19 cellular contexts compared by ENCODE assay signal in the genomic region with DNA sequence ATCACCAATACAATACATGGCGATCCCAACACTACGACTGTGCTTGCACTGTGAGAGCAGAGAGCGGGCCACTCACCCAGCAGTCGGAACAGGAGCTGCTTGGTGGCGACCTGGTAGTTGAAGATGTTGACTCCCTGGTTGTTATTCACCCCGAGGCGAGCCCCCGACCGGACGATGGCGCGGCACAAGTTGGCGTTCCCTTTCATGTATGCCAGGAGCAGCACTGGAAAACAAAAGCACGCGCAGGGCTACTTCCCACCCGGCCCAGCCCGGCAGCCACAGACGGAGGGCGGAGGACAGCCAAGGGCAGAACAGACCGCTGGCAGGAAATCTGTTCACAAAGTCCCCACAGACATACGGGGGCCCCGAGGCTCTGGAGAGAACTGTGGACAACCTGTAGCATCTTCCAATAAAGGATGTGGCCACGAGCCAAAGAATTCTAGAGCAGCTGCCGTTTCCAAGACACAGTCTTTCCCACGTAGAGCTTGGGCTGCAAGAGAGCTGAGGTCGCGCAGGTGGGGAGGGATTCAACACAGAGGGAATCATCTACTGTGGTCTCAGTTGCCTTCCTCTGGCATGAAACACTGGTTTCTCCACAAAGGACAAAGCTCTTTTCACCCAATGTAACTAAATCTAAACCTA. TPM values are rescaled to one million over a fixed set of nuclear protein-coding genes. Genes with fewer than 3 reads are reported as not detected.
DNase-seq lines count a peak whose midpoint lies in the region; ATAC-seq and TF ChIP-seq lines count a peak whose summit lies in the region.
"Had no signal": no experiment of that assay in that cellular context is flagged by ENCODE, and none has a peak within 500 bp of the region (broad histone marks: within the 10 kb centered on the region; RNA-seq: fewer than 3 reads in every experiment).

No MANE protein-coding gene starts in this region.

- DNase-seq in NCI-H1694 treated with DMSO at 0.1 percent for 48 hours (lab: John Stamatoyannopoulos, UW) (peak; percentile 4), NCI-H1694 (lab: John Stamatoyannopoulos, UW) (no peak), natural killer cell (no peak), NAMALWA (ENCODE audit: low spot score) (no peak), T-cell (no peak)
- peak; percentile 51 for DNase-seq in natural killer cell treated with Interleukin-12 subunit alpha and Interleukin-12 subunit beta and Interleukin-15 and Interleukin-18, amount 100 ng/mL, for 72 hours (ENCODE audit: low spot score)
- DNase-seq in naive thymus-derived CD8-positive, alpha-beta T cell: no peak
- DNase-seq: ACHN; CD8-positive, alpha-beta memory T cell; GDM1; Kasumi-1; NCI-H1417; NCI-H187 treated with DMSO at 0.1 percent for 48 hours; NCI-H2107; NCI-H2227 treated with DMSO at 0.1 percent for 48 hours; NCI-H510A treated with DMSO at 0.1 percent for 48 hours; NCI-H748 treated with DMSO at 0.1 percent for 48 hours had no signal

- H3K4me3 Mint-ChIP-seq in natural killer cell treated with Interleukin-12 subunit alpha and Interleukin-12 subunit beta and Interleukin-15 and Interleukin-18, amount 100 ng/mL, for 72 hours: no peak overlapping the region
- no peak overlapping the region for H3K4me3 Mint-ChIP-seq in natural killer cell
- no peak overlapping the region for H3K4me3 Mint-ChIP-seq in naive thymus-derived CD8-positive, alpha-beta T cell
- no peak overlapping the region for H3K4me3 Mint-ChIP-seq in T-cell
- H3K4me3 Mint-ChIP-seq: CD8-positive, alpha-beta memory T cell had no signal

- no peaks in the 10 kb centered on the region for H3K9me3 Mint-ChIP-seq in natural killer cell treated with Interleukin-12 subunit alpha and Interleukin-12 subunit beta and Interleukin-15 and Interleukin-18, amount 100 ng/mL, for 72 hours
- H3K9me3 Mint-ChIP-seq in natural killer cell: no peaks in the 10 kb centered on the region
- H3K9me3 Mint-ChIP-seq in naive thymus-derived CD8-positive, alpha-beta T cell: no peaks in the 10 kb centered on the region
- H3K9me3 Mint-ChIP-seq in T-cell: no peaks in the 10 kb centered on the region
- H3K9me3 Mint-ChIP-seq: CD8-positive, alpha-beta memory T cell had no signal

- H3K27ac Mint-ChIP-seq in natural killer cell treated with Interleukin-12 subunit alpha and Interleukin-12 subunit beta and Interleukin-15 and Interleukin-18, amount 100 ng/mL, for 72 hours: no peak overlapping the region
- H3K27ac Mint-ChIP-seq in natural killer cell (no peak overlapping the region), T-cell (no peak overlapping the region)
- peak overlapping the region in 7 of 10 donors; percentile 25 to 81 (median 62) for H3K27ac Mint-ChIP-seq in naive thymus-derived CD8-positive, alpha-beta T cell

- intact Hi-C loops in natural killer cell (cut with micrococcal nuclease): no loop called here

- POLR2A ChIA-PET in naive thymus-derived CD8-positive, alpha-beta T cell (lab: Charles Lee): interaction anchor here (1.7 to 3.0 kb wide), 2 partner anchors 8 to 27 kb away, joined by 4 to 23 read pairs; a partner anchor contains a TSS
- POLR2A ChIA-PET in T-cell (lab: Charles Lee): interaction anchor here in 1 of 2 donors (0.5 kb wide), 1 partner anchor 747 kb away, joined by 3 read pairs; no protein-coding TSS in a partner anchor

- H3K36me3 Mint-ChIP-seq in natural killer cell treated with Interleukin-12 subunit alpha and Interleukin-12 subunit beta and Interleukin-15 and Interleukin-18, amount 100 ng/mL, for 72 hours: peaks cover 32% of the 10 kb centered on the region
- H3K36me3 Mint-ChIP-seq in natural killer cell (no peaks in the 10 kb centered on the region), T-cell (peaks cover 66% of the 10 kb centered on the region)
- H3K36me3 Mint-ChIP-seq in naive thymus-derived CD8-positive, alpha-beta T cell: peaks cover 0 to 80% (median 36%) of the 10 kb centered on the region in 3 donors

- no peak for TF ChIP-seq CTCF in natural killer cell (IDR thresholded peaks at IDR 0.05)

- no peaks in the 10 kb centered on the region for H3K27me3 Mint-ChIP-seq in natural killer cell treated with Interleukin-12 subunit alpha and Interleukin-12 subunit beta and Interleukin-15 and Interleukin-18, amount 100 ng/mL, for 72 hours
- H3K27me3 Mint-ChIP-seq in natural killer cell (ENCODE audit: low read depth in 2 of 2) (no peaks in the 10 kb centered on the region), T-cell (no peaks in the 10 kb centered on the region)
- H3K27me3 Mint-ChIP-seq in naive thymus-derived CD8-positive, alpha-beta T cell: no peaks in the 10 kb centered on the region
- H3K27me3 Mint-ChIP-seq: CD8-positive, alpha-beta memory T cell had no signal

- H3K4me1 Mint-ChIP-seq in natural killer cell treated with Interleukin-12 subunit alpha and Interleukin-12 subunit beta and Interleukin-15 and Interleukin-18, amount 100 ng/mL, for 72 hours (ENCODE audit: low read depth in 2 of 2): peaks cover 25 to 29% of the 10 kb centered on the region in 2 donors
- peaks cover 17 to 32% of the 10 kb centered on the region in 2 donors for H3K4me1 Mint-ChIP-seq in natural killer cell
- H3K4me1 Mint-ChIP-seq in naive thymus-derived CD8-positive, alpha-beta T cell: peaks cover 18 to 58% (median 26%) of the 10 kb centered on the region in 4 donors
- peaks cover 31 to 36% (median 35%) of the 10 kb centered on the region in 3 donors for H3K4me1 Mint-ChIP-seq in T-cell

- CTCF ChIA-PET in T-cell (lab: Charles Lee): no interaction called here

- no peak for ATAC-seq in natural killer cell treated with Interleukin-12 subunit alpha and Interleukin-12 subunit beta and Interleukin-15 and Interleukin-18, amount 100 ng/mL, for 72 hours
- no peak for ATAC-seq in natural killer cell
- no peak for ATAC-seq in naive thymus-derived CD8-positive, alpha-beta T cell
- ATAC-seq in GM21515 (IDR thresholded peaks at IDR 0.05; ENCODE audit: unreplicated experiment): no peak
- ATAC-seq in T-cell (replicated peaks in 1 of 4): no peak
- ATAC-seq: Panc1 had no signal

RNA-seq across cellular contexts. Expression of a gene that starts 27.8 kb away (rescaled TPM):
- 10 to 100 TPM in 1 of 2 donors, 1 to 10 TPM in 1; 7.2 to 13.2 TPM for total RNA-seq in natural killer cell treated with Interleukin-12 subunit alpha and Interleukin-12 subunit beta and Interleukin-15 and Interleukin-18, amount 100 ng/mL, for 72 hours
- total RNA-seq in natural killer cell (1 to 10 TPM; 5.3 to 7.1 (median 6.4) TPM), T-cell (10 to 100 TPM in 3 of 5 donors, 1 to 10 TPM in 2; 6.8 to 16.3 (median 10.1) TPM)
- 10 to 100 TPM; 11.1 to 13.0 TPM for total RNA-seq in naive thymus-derived CD8-positive, alpha-beta T cell
- polyA plus RNA-seq in naive thymus-derived CD8-positive, alpha-beta T cell: 10 to 100 TPM; 13.7 to 17.3 (median 17.1) TPM

RNA-seq across cellular contexts. Expression of a gene that starts 27.9 kb away (rescaled TPM):
- total RNA-seq in natural killer cell treated with Interleukin-12 subunit alpha and Interleukin-12 subunit beta and Interleukin-15 and Interleukin-18, amount 100 ng/mL, for 72 hours: 10 to 100 TPM; 65.0 to 96.3 TPM
- total RNA-seq in natural killer cell (100 to 1,000 TPM; 102 to 126 (median 125) TPM), T-cell (100 to 1,000 TPM in 1 of 5 donors, 10 to 100 TPM in 4; 84.4 to 107 (median 89.6) TPM)
- total RNA-seq in naive thymus-derived CD8-positive, alpha-beta T cell: 10 to 100 TPM; 89.2 to 91.2 TPM
- 1 to 10 TPM; 3.5 to 7.5 (median 3.7) TPM for polyA plus RNA-seq in naive thymus-derived CD8-positive, alpha-beta T cell

Comparison
In these comparisons a context has a peak if more than half of its experiments do, and no peak if none do; other contexts are left out.
1. DNase-seq: peak in NCI-H1694 treated with DMSO at 0.1 percent for 48 hours (single experiment) and natural killer cell treated with Interleukin-12 subunit alpha and Interleukin-12 subunit beta and Interleukin-15 and Interleukin-18, amount 100 ng/mL, for 72 hours (single experiment); none in NCI-H1694 (single experiment), natural killer cell (single experiment), naive thymus-derived CD8-positive, alpha-beta T cell (0 of 10), NAMALWA (single experiment) and T-cell (0 of 34).
2. H3K27ac Mint-ChIP-seq: peak in naive thymus-derived CD8-positive, alpha-beta T cell (7 of 10); none in natural killer cell treated with Interleukin-12 subunit alpha and Interleukin-12 subunit beta and Interleukin-15 and Interleukin-18, amount 100 ng/mL, for 72 hours (0 of 2), natural killer cell (0 of 2) and T-cell (0 of 2).